In the genomic region with DNA sequence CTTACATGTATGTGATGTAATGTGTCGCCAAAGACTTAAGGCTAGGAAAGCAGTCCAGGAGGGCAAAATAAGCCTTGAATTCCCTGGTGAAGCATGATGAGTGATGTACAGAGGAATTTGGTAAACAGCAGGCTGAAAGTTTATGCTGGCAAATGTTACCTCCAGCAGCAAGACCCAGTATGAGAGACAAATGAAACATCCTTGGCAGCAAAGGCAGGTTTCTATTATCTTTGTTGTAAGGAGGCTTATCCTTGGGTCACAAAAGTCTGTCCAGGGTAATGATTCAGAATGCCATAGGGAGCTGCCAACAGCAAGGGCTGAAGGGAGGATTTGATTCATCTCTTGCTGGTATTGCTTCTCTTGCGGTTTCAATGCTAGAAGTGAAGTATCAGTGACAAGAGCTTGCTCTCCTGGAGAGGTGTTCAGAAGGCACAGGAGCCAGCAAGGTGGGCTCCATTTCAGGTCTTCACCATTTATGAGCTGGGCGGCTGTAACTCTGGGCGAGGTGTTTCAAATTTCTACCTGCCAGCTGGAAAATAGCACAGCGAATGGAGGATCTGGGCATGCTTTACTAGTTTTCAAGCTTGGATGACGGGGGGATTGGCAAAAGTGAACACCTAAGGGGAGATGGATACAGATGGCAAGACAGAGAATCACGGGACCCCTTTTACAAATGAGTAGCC, we compare ENCODE assay signal across 1 cellular context.
TF ChIP-seq lines count a peak whose summit lies in the region.

No MANE protein-coding gene starts in this region.

TF ChIP-seq in SK-N-SH, 30 proteins besides CTCF, POLR2A, EP300 and RAD21:
- TF ChIP-seq, protein P1, sequence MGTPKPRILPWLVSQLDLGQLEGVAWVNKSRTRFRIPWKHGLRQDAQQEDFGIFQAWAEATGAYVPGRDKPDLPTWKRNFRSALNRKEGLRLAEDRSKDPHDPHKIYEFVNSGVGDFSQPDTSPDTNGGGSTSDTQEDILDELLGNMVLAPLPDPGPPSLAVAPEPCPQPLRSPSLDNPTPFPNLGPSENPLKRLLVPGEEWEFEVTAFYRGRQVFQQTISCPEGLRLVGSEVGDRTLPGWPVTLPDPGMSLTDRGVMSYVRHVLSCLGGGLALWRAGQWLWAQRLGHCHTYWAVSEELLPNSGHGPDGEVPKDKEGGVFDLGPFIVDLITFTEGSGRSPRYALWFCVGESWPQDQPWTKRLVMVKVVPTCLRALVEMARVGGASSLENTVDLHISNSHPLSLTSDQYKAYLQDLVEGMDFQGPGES (IDR thresholded peaks at IDR 0.05; ENCODE audit: low read depth, low read length) = no peak
- 0 out of 2 replicates have a peak, but pooled peaks have one; percentile 4 for TF ChIP-seq MEF2A (IDR thresholded peaks at IDR 0.05; ENCODE audit: borderline replicate concordance, low read depth)
- no peak for TF ChIP-seq FOXJ3 (CRISPR knock-in tag; IDR thresholded peaks at IDR 0.05)
- peak; percentile 3; the same call in 1 of the 2 replicates for TF ChIP-seq FOSL2 (IDR thresholded peaks at IDR 0.05; ENCODE audit: borderline replicate concordance, low read depth)
- TF ChIP-seq, protein P2, sequence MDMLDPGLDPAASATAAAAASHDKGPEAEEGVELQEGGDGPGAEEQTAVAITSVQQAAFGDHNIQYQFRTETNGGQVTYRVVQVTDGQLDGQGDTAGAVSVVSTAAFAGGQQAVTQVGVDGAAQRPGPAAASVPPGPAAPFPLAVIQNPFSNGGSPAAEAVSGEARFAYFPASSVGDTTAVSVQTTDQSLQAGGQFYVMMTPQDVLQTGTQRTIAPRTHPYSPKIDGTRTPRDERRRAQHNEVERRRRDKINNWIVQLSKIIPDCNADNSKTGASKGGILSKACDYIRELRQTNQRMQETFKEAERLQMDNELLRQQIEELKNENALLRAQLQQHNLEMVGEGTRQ (IDR thresholded peaks at IDR 0.05; ENCODE audit: borderline replicate concordance, low read depth, low read length) = no peak
- TF ChIP-seq TCF12 (IDR thresholded peaks at IDR 0.05) = peak; percentile 21; the same call in 1 of the 2 replicates
